ENCODE assay signal across 14 cellular contexts in the genomic region with DNA sequence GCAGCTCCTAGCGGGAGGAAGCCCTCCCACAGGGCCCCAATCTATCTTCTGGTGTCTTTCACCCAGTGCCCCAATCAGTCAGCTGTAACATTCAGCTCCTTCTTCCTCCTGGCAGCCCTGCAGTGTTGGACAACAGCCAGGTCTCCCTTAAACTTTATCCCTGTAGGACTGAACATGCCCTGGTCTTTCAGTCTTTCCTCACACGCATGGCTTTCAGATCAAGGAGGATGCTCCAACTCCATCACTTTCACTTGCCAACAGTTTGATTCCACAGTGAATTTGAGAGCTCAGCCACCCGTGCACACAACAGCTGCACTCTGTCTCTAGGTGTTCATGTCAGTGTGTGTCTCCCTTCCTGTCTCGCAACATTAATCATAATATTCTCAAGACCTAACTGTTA. TPM values are rescaled to one million over a fixed set of nuclear protein-coding genes. Genes with fewer than 3 reads are reported as not detected.
A peak's percentile ranks its signal among the peaks of the same experiment; 100 is the strongest.
DNase-seq lines count a peak whose midpoint lies in the region; ATAC-seq lines count a peak whose summit lies in the region.
"Had no signal": no experiment of that assay in that cellular context is flagged by ENCODE, and none has a peak within 500 bp of the region (broad histone marks: within the 10 kb centered on the region; RNA-seq: fewer than 3 reads in every experiment).

No MANE protein-coding gene starts in this region.

- no peak overlapping the region for H4K8ac ChIP-seq in mesenchymal stem cell (ENCODE audit: low read length)

- H3K27ac Mint-ChIP-seq in activated CD4-positive, alpha-beta T cell treated with anti-CD3 and anti-CD28 coated beads, Interleukin-2, amount 10 ng/mL, durations not matched to agents 7 days and 5 days, result no peak overlapping the region
- H3K27ac Mint-ChIP-seq: activated naive CD4-positive, alpha-beta T cell treated with anti-CD3 and anti-CD28 coated beads, Interleukin-2, amount 50 U/mL, for 72 hours; dendritic cell treated with granulocyte-macrophage colony-stimulating factor and Interleukin-4, amounts not matched to agents 40 ng/mL and 50 ng/mL, for 4 days; stimulated activated effector memory CD8-positive, alpha-beta T cell treated with anti-CD3 and anti-CD28 coated beads, Interleukin-12 subunit alpha, Interleukin-12 subunit beta, amount 100 ng/mL, for 72 hours had no signal

- H2AFZ ChIP-seq in mesenchymal stem cell (ENCODE audit: low read depth, low read length), result no peak overlapping the region

- H3K4me1 Mint-ChIP-seq in activated CD4-positive, alpha-beta T cell treated with anti-CD3 and anti-CD28 coated beads, Interleukin-2, amount 10 ng/mL, durations not matched to agents 7 days and 5 days, result no peaks in the 10 kb centered on the region
- H3K4me1 Mint-ChIP-seq: stimulated activated effector memory CD8-positive, alpha-beta T cell treated with anti-CD3 and anti-CD28 coated beads, Interleukin-12 subunit alpha, Interleukin-12 subunit beta, amount 100 ng/mL, for 72 hours had no signal

- no peak overlapping the region for H3K4me3 ChIP-seq in mesenchymal stem cell (ENCODE audit: insufficient read depth in 1 of 2, low read depth in 1 of 2, low read length in 2 of 2)

- ATAC-seq in GM18861 (IDR thresholded peaks at IDR 0.05; ENCODE audit: unreplicated experiment), result peak; percentile 57
- peak; percentile 79 for ATAC-seq in GM21786 (IDR thresholded peaks at IDR 0.05; ENCODE audit: unreplicated experiment)
- peak; percentile 60 for ATAC-seq in HG03571 (IDR thresholded peaks at IDR 0.05; ENCODE audit: unreplicated experiment)
- no peak for ATAC-seq in GM19035 (IDR thresholded peaks at IDR 0.05; ENCODE audit: unreplicated experiment)
- no peak for ATAC-seq in HG02840 (IDR thresholded peaks at IDR 0.05; ENCODE audit: low FRiP score, unreplicated experiment)
- ATAC-seq: activated naive CD4-positive, alpha-beta T cell treated with anti-CD3 and anti-CD28 coated beads, Interleukin-2, amount 50 U/mL, for 72 hours; stimulated activated effector memory CD8-positive, alpha-beta T cell treated with anti-CD3 and anti-CD28 coated beads, Interleukin-12 subunit alpha, Interleukin-12 subunit beta, amount 100 ng/mL, for 72 hours had no signal

- H3K36me3 ChIP-seq in mesenchymal stem cell (ENCODE audit: control insufficient read depth in 1 of 2, insufficient read depth in 2 of 2, low read depth in 1 of 2, low read length in 2 of 2), result no peaks in the 10 kb centered on the region

- no peak overlapping the region for H3K18ac ChIP-seq in mesenchymal stem cell (ENCODE audit: low read depth in 1 of 2, low read length in 2 of 2)

- H3K4ac ChIP-seq in mesenchymal stem cell (ENCODE audit: low read depth in 1 of 2, low read length in 2 of 2), result no peak overlapping the region

- no peaks in the 10 kb centered on the region for H3K79me1 ChIP-seq in mesenchymal stem cell (replicated peaks; ENCODE audit: low read length, poor library complexity, severe bottlenecking)

- no peak overlapping the region for H4K91ac ChIP-seq in mesenchymal stem cell (ENCODE audit: low read length)

- no peaks in the 10 kb centered on the region for H3K36me3 Mint-ChIP-seq in activated CD4-positive, alpha-beta T cell treated with anti-CD3 and anti-CD28 coated beads, Interleukin-2, amount 10 ng/mL, durations not matched to agents 7 days and 5 days (ENCODE audit: low read depth)
- H3K36me3 Mint-ChIP-seq: activated naive CD4-positive, alpha-beta T cell treated with anti-CD3 and anti-CD28 coated beads, Interleukin-2, amount 50 U/mL, for 72 hours; stimulated activated effector memory CD8-positive, alpha-beta T cell treated with anti-CD3 and anti-CD28 coated beads, Interleukin-12 subunit alpha, Interleukin-12 subunit beta, amount 100 ng/mL, for 72 hours had no signal

- H3K27me3 ChIP-seq in mesenchymal stem cell (ENCODE audit: control insufficient read depth in 1 of 2, insufficient read depth in 1 of 2, low read length in 2 of 2), result no peaks in the 10 kb centered on the region

- H2BK12ac ChIP-seq in mesenchymal stem cell (ENCODE audit: low read length in 2 of 2), result no peak overlapping the region

- peak overlapping the region; percentile 7 for H3K27ac ChIP-seq in mesenchymal stem cell (ENCODE audit: low read length, poor library complexity, severe bottlenecking)

- no peaks in the 10 kb centered on the region for H3K9me3 Mint-ChIP-seq in activated CD4-positive, alpha-beta T cell treated with anti-CD3 and anti-CD28 coated beads, Interleukin-2, amount 10 ng/mL, durations not matched to agents 7 days and 5 days
- H3K9me3 Mint-ChIP-seq: activated naive CD4-positive, alpha-beta T cell treated with anti-CD3 and anti-CD28 coated beads, Interleukin-2, amount 50 U/mL, for 72 hours; dendritic cell treated with granulocyte-macrophage colony-stimulating factor and Interleukin-4, amounts not matched to agents 40 ng/mL and 50 ng/mL, for 4 days; stimulated activated effector memory CD8-positive, alpha-beta T cell treated with anti-CD3 and anti-CD28 coated beads, Interleukin-12 subunit alpha, Interleukin-12 subunit beta, amount 100 ng/mL, for 72 hours had no signal

- H3K9ac ChIP-seq in mesenchymal stem cell (ENCODE audit: low read length), result no peak overlapping the region

- POLR2A ChIA-PET in activated CD4-positive, alpha-beta T cell treated with anti-CD3 and anti-CD28 coated beads, Interleukin-2, amount 10 ng/mL, durations not matched to agents 7 days and 5 days (lab: Charles Lee), result no interaction called here

- H2BK120ac ChIP-seq in mesenchymal stem cell (ENCODE audit: low read depth, low read length), result no peak overlapping the region

- H2AK5ac ChIP-seq in mesenchymal stem cell (ENCODE audit: low read length, severe bottlenecking), result no peak overlapping the region

- no peak overlapping the region for H3K23ac ChIP-seq in mesenchymal stem cell (ENCODE audit: low read length in 2 of 2)

- 76% methylated on average over 3 of the region's 4 CpGs for WGBS in mesenchymal stem cell

- H2BK15ac ChIP-seq in mesenchymal stem cell (ENCODE audit: low read depth, poor library complexity, severe bottlenecking), result no peak overlapping the region

- H3K4me1 ChIP-seq in mesenchymal stem cell (ENCODE audit: control insufficient read depth, insufficient read depth, low read depth, low read length), result peaks cover 3% of the 10 kb centered on the region

- no peak overlapping the region for H2BK5ac ChIP-seq in mesenchymal stem cell (ENCODE audit: low read depth, low read length, poor library complexity, severe bottlenecking)

- CTCF ChIA-PET in activated CD4-positive, alpha-beta T cell treated with anti-CD3 and anti-CD28 coated beads, Interleukin-2, amount 10 ng/mL, durations not matched to agents 7 days and 5 days (lab: Charles Lee), result interaction anchor here (1.2 to 1.4 kb wide), 2 partner anchors 16 to 23 kb away, joined by 3 to 5 read pairs; no protein-coding TSS in a partner anchor

- H3K4me2 ChIP-seq in mesenchymal stem cell (ENCODE audit: low read length, poor library complexity, severe bottlenecking), result no peak overlapping the region

- no peaks in the 10 kb centered on the region for H3K9me3 ChIP-seq in mesenchymal stem cell (ENCODE audit: control insufficient read depth, low read length)

- H3K14ac ChIP-seq in mesenchymal stem cell (ENCODE audit: low read length in 2 of 2), result no peak overlapping the region

- H3K27me3 Mint-ChIP-seq in activated CD4-positive, alpha-beta T cell treated with anti-CD3 and anti-CD28 coated beads, Interleukin-2, amount 10 ng/mL, durations not matched to agents 7 days and 5 days, result peaks cover 8% of the 10 kb centered on the region
- H3K27me3 Mint-ChIP-seq: dendritic cell treated with granulocyte-macrophage colony-stimulating factor and Interleukin-4, amounts not matched to agents 40 ng/mL and 50 ng/mL, for 4 days had no signal

- no peak for DNase-seq in mesenchymal stem cell
- DNase-seq in activated CD4-positive, alpha-beta T cell treated with anti-CD3 and anti-CD28 coated beads, Interleukin-2, amount 10 ng/mL, durations not matched to agents 7 days and 5 days, result no peak
- no peak for DNase-seq in activated CD4-positive, alpha-beta T cell treated with anti-CD3 and anti-CD28 coated beads, Interleukin-2, amount 50 U/mL, for 1 hour
- DNase-seq: activated CD4-positive, alpha-beta T cell treated with anti-CD3 and anti-CD28 coated beads for 48 hours; NCI-H1930; stimulated activated CD4-positive, alpha-beta T cell treated with anti-CD3 and anti-CD28 coated beads, Interleukin-12 subunit alpha, Interleukin-12 subunit beta, amount 100 ng/mL, for 4 hours had no signal

- no peak overlapping the region for H3K4me3 Mint-ChIP-seq in activated CD4-positive, alpha-beta T cell treated with anti-CD3 and anti-CD28 coated beads, Interleukin-2, amount 10 ng/mL, durations not matched to agents 7 days and 5 days
- H3K4me3 Mint-ChIP-seq: dendritic cell treated with granulocyte-macrophage colony-stimulating factor and Interleukin-4, amounts not matched to agents 40 ng/mL and 50 ng/mL, for 4 days; stimulated activated effector memory CD8-positive, alpha-beta T cell treated with anti-CD3 and anti-CD28 coated beads, Interleukin-12 subunit alpha, Interleukin-12 subunit beta, amount 100 ng/mL, for 72 hours had no signal

RNA-seq across cellular contexts. Expression of a gene that starts 28.5 kb away (rescaled TPM):
- 1.1 TPM for polyA plus RNA-seq in mesenchymal stem cell (2013, experiment 1 of 2)
- 1.2 TPM for polyA plus RNA-seq in mesenchymal stem cell (2013, experiment 2 of 2)
- total RNA-seq in activated CD4-positive, alpha-beta T cell treated with anti-CD3 and anti-CD28 coated beads, Interleukin-2, amount 10 ng/mL, durations not matched to agents 7 days and 5 days, result 1 to 10 TPM; 3.4 to 4.7 TPM

RNA-seq across cellular contexts. Expression of a gene that starts 28.5 kb away (rescaled TPM):
- 0.04 TPM for polyA plus RNA-seq in mesenchymal stem cell (2013, experiment 1 of 2)
- polyA plus RNA-seq in mesenchymal stem cell (2013, experiment 2 of 2), result not detected
- total RNA-seq in activated CD4-positive, alpha-beta T cell treated with anti-CD3 and anti-CD28 coated beads, Interleukin-2, amount 10 ng/mL, durations not matched to agents 7 days and 5 days, result not detected

RNA-seq across cellular contexts. Expression of a gene that starts 28.6 kb away (rescaled TPM):
- polyA plus RNA-seq in mesenchymal stem cell (2013, experiment 1 of 2), result not detected
- not detected for polyA plus RNA-seq in mesenchymal stem cell (2013, experiment 2 of 2)
- total RNA-seq in activated CD4-positive, alpha-beta T cell treated with anti-CD3 and anti-CD28 coated beads, Interleukin-2, amount 10 ng/mL, durations not matched to agents 7 days and 5 days, result not detected
- total RNA-seq: activated naive CD4-positive, alpha-beta T cell treated with anti-CD3 and anti-CD28 coated beads, Interleukin-2, amount 50 U/mL, for 72 hours had no signal

Comparison
In these comparisons a context has a peak if more than half of its experiments do, and no peak if none do; other contexts are left out.
1. ATAC-seq: peak in GM18861 (single experiment), GM21786 (single experiment) and HG03571 (single experiment); none in GM19035 (single experiment) and HG02840 (single experiment).